1 cellular context compared by ENCODE assay signal in the genomic region with DNA sequence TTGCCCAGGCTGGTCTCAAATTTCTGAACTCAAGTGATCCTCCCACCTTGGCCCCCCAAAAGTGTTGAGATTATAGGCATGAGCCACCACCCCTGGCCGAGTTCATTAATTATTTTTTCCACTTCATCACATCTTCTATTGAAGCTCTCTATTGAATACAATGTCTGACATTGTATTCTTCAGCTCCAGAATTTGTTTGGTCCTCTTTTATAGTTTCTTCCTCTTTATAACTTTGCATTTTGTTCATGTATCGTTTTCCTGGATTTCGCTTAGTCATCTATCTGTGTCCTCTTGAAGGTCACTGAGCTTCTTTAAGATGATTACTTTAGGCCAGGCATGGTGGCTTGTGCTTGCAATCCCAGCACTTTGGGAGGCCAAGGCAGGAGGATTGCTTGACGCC.
TF ChIP-seq lines count a peak whose summit lies in the region.

No MANE protein-coding gene starts in this region.

TF ChIP-seq in K562, 482 proteins besides CTCF, POLR2A, EP300 and RAD21 (continued from another document):
- TF ChIP-seq, protein P1, sequence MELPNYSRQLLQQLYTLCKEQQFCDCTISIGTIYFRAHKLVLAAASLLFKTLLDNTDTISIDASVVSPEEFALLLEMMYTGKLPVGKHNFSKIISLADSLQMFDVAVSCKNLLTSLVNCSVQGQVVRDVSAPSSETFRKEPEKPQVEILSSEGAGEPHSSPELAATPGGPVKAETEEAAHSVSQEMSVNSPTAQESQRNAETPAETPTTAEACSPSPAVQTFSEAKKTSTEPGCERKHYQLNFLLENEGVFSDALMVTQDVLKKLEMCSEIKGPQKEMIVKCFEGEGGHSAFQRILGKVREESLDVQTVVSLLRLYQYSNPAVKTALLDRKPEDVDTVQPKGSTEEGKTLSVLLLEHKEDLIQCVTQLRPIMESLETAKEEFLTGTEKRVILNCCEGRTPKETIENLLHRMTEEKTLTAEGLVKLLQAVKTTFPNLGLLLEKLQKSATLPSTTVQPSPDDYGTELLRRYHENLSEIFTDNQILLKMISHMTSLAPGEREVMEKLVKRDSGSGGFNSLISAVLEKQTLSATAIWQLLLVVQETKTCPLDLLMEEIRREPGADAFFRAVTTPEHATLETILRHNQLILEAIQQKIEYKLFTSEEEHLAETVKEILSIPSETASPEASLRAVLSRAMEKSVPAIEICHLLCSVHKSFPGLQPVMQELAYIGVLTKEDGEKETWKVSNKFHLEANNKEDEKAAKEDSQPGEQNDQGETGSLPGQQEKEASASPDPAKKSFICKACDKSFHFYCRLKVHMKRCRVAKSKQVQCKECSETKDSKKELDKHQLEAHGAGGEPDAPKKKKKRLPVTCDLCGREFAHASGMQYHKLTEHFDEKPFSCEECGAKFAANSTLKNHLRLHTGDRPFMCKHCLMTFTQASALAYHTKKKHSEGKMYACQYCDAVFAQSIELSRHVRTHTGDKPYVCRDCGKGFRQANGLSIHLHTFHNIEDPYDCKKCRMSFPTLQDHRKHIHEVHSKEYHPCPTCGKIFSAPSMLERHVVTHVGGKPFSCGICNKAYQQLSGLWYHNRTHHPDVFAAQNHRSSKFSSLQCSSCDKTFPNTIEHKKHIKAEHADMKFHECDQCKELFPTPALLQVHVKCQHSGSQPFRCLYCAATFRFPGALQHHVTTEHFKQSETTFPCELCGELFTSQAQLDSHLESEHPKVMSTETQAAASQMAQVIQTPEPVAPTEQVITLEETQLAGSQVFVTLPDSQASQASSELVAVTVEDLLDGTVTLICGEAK (IDR thresholded peaks at IDR 0.05): no peak
- TF ChIP-seq, protein P1 (CRISPR knock-in tag; IDR thresholded peaks at IDR 0.05): no peak
- peak; percentile 88 for TF ChIP-seq MAFG (tag; conservative IDR thresholded peaks at IDR 0.05)
- no peak for TF ChIP-seq SMAD1 (IDR thresholded peaks at IDR 0.05; ENCODE audit: low read depth, low read length, partially characterized antibody)
- TF ChIP-seq, protein P2, sequence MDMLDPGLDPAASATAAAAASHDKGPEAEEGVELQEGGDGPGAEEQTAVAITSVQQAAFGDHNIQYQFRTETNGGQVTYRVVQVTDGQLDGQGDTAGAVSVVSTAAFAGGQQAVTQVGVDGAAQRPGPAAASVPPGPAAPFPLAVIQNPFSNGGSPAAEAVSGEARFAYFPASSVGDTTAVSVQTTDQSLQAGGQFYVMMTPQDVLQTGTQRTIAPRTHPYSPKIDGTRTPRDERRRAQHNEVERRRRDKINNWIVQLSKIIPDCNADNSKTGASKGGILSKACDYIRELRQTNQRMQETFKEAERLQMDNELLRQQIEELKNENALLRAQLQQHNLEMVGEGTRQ (CRISPR knock-in tag; IDR thresholded peaks at IDR 0.05): no peak
- no peak for TF ChIP-seq ZSCAN32 (CRISPR knock-in tag; IDR thresholded peaks at IDR 0.05)
- peak; percentile 70 for TF ChIP-seq NFE2 (IDR thresholded peaks at IDR 0.05; ENCODE audit: low read depth)
- TF ChIP-seq ZNF324 (CRISPR knock-in tag; IDR thresholded peaks at IDR 0.05): no peak
- TF ChIP-seq NCOA6 (IDR thresholded peaks at IDR 0.05): no peak
- TF ChIP-seq ESRRA (IDR thresholded peaks at IDR 0.05; ENCODE audit: borderline replicate concordance, low read depth): peak; percentile 83
- TF ChIP-seq CBX5 (IDR thresholded peaks at IDR 0.05; ENCODE audit: borderline replicate concordance, low read depth): 0 out of 2 replicates have a peak, but pooled peaks have one; percentile 26
- TF ChIP-seq NR4A1 (CRISPR knock-in tag; IDR thresholded peaks at IDR 0.05): no peak
- TF ChIP-seq NR4A1 (tag; IDR thresholded peaks at IDR 0.05): no peak
- TF ChIP-seq BRD9 (IDR thresholded peaks at IDR 0.05; ENCODE audit: low read depth, partially characterized antibody): no peak
- TF ChIP-seq, protein P3, sequence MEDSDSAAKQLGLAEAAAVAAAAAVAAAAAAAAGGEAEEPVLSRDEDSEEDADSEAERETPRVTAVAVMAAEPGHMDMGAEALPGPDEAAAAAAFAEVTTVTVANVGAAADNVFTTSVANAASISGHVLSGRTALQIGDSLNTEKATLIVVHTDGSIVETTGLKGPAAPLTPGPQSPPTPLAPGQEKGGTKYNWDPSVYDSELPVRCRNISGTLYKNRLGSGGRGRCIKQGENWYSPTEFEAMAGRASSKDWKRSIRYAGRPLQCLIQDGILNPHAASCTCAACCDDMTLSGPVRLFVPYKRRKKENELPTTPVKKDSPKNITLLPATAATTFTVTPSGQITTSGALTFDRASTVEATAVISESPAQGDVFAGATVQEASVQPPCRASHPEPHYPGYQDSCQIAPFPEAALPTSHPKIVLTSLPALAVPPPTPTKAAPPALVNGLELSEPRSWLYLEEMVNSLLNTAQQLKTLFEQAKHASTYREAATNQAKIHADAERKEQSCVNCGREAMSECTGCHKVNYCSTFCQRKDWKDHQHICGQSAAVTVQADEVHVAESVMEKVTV (CRISPR knock-in tag; IDR thresholded peaks at IDR 0.05): no peak
- TF ChIP-seq MECOM (CRISPR knock-in tag; IDR thresholded peaks at IDR 0.05): 0 out of 2 replicates have a peak, but pooled peaks have one; percentile 12
- TF ChIP-seq RBM17 (IDR thresholded peaks at IDR 0.05; ENCODE audit: borderline replicate concordance, low read depth, low read length): no peak
- TF ChIP-seq, protein P4, sequence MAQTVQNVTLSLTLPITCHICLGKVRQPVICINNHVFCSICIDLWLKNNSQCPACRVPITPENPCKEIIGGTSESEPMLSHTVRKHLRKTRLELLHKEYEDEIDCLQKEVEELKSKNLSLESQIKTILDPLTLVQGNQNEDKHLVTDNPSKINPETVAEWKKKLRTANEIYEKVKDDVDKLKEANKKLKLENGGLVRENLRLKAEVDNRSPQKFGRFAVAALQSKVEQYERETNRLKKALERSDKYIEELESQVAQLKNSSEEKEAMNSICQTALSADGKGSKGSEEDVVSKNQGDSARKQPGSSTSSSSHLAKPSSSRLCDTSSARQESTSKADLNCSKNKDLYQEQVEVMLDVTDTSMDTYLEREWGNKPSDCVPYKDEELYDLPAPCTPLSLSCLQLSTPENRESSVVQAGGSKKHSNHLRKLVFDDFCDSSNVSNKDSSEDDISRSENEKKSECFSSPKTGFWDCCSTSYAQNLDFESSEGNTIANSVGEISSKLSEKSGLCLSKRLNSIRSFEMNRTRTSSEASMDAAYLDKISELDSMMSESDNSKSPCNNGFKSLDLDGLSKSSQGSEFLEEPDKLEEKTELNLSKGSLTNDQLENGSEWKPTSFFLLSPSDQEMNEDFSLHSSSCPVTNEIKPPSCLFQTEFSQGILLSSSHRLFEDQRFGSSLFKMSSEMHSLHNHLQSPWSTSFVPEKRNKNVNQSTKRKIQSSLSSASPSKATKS (CRISPR knock-in tag; IDR thresholded peaks at IDR 0.05): no peak
- no peak for TF ChIP-seq CBX2 (IDR thresholded peaks at IDR 0.05; ENCODE audit: insufficient read depth, low read length, poor library complexity, severe bottlenecking)
- no peak for TF ChIP-seq HNRNPK (IDR thresholded peaks at IDR 0.05; ENCODE audit: low read depth, low read length, poor library complexity, severe bottlenecking)
- no peak for TF ChIP-seq SAFB (IDR thresholded peaks at IDR 0.05; ENCODE audit: borderline replicate concordance, low read depth, low read length)
- no peak for TF ChIP-seq CCAR2 (IDR thresholded peaks at IDR 0.05; ENCODE audit: low read depth, low read length)
